Comparison of ENCODE assay signal across 16 cellular contexts in the genomic region with DNA sequence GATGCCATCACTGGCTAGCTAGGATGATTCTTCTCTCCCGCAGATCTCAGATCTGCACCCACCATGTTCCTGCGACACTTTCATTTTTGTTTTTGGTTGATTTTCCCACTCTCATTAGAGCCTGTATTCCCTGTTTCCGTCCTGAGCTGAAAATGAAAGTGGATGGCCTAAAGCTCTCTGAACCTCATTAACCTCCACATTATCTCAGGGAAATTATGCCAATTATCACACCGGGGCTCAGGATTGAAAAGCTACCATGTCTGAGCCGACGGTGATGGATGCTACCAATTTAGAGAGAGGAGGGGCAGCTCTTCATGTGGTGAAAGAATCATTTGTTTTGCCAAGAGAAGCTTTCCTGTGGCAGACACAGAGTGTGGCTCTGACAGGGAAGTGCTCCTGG.
DNase-seq lines count a peak whose midpoint lies in the region; ATAC-seq, FAIRE-seq and TF ChIP-seq lines count a peak whose summit lies in the region.
"Had no signal": no experiment of that assay in that cellular context is flagged by ENCODE, and none has a peak within 500 bp of the region (broad histone marks: within the 10 kb centered on the region; RNA-seq: fewer than 3 reads in every experiment).

No MANE protein-coding gene starts in this region.

- ATAC-seq in GM18858 (IDR thresholded peaks at IDR 0.05; ENCODE audit: unreplicated experiment), result no peak
- ATAC-seq in HG02840 (IDR thresholded peaks at IDR 0.05; ENCODE audit: low FRiP score, unreplicated experiment), result no peak
- ATAC-seq: HepG2 had no signal

- H3K4me3 ChIP-seq in fibroblast of the aortic adventitia (ENCODE audit: low read depth, low read length), result peak overlapping the region; percentile 2
- H3K4me3 ChIP-seq: prostate gland had no signal

- TF ChIP-seq CTCF in fibroblast of the aortic adventitia (IDR thresholded peaks at IDR 0.05; ENCODE audit: insufficient read depth, low read length), result no peak

- no peak for FAIRE-seq in GM19239 (lab: Jason Lieb, UNC)
- FAIRE-seq: HepG2 had no signal

- DNase-seq in EH (ENCODE audit: low read depth) (peak; percentile 45), NCI-H1105 treated with DMSO at 0.1 percent for 48 hours (lab: John Stamatoyannopoulos, UW) (peak; percentile 66), fibroblast of the aortic adventitia (ENCODE audit: low read depth) (no peak), pons (ENCODE audit: low spot score) (peak; percentile 30), hypothalamus (lab: John Stamatoyannopoulos, UW) (no peak), GM19239 (ENCODE audit: insufficient read length, low spot score) (no peak)
- DNase-seq: activated CD4-positive, alpha-beta T cell treated with anti-CD3 and anti-CD28 coated beads, Interleukin-2, amount 50 U/mL, for 4 hours; amniotic stem cell; esophagus squamous epithelium; mesendoderm; NCI-H1092; NCI-H510A treated with DMSO at 0.1 percent for 48 hours had no signal

Comparison
In these comparisons a context has a peak if more than half of its experiments do, and no peak if none do; other contexts are left out.
1. DNase-seq: peak in EH (single experiment), NCI-H1105 treated with DMSO at 0.1 percent for 48 hours (single experiment) and pons (single experiment); none in fibroblast of the aortic adventitia (single experiment), hypothalamus (0 of 51) and GM19239 (single experiment).